ENCODE assay signal across 3 cellular contexts in genomic region chr2:154203206-154203605, GRCh38.
"Had no signal": no experiment of that assay in that cellular context is flagged by ENCODE, and none has a peak within 500 bp of the region (broad histone marks: within the 10 kb centered on the region; RNA-seq: fewer than 3 reads in every experiment).

No MANE protein-coding gene starts in this region.

- ATAC-seq: GM12878 had no signal

- DNase-seq: GDM1, GF-D8 had no signal

- H3K4me3 ChIP-seq: GM12878 had no signal
